26 cellular contexts compared by ENCODE assay signal in genomic region chr2:187481543-187481942, GRCh38.
"Had no signal": no experiment of that assay in that cellular context is flagged by ENCODE, and none has a peak within 500 bp of the region (broad histone marks: within the 10 kb centered on the region; RNA-seq: fewer than 3 reads in every experiment).

No MANE protein-coding gene starts in this region.

- FAIRE-seq: keratinocyte had no signal

- H3K4me1 ChIP-seq: pancreas, prostate gland, sigmoid colon, uterus had no signal

- DNase-seq: hippocampal formation; kidney glomerular epithelial cell; left colon; left lung; midbrain; mucosa of descending colon; naive thymus-derived CD4-positive, alpha-beta T cell; nucleus accumbens; pancreas; posterior cingulate gyrus; retina; right cardiac atrium; sigmoid colon; small intestine; spleen; stimulated activated CD4-positive, alpha-beta T cell treated with anti-CD3 and anti-CD28 coated beads, Interleukin-4, amount 100 ng/mL, for 24 hours; stimulated activated naive CD4-positive, alpha-beta T cell treated with Interleukin-2 at 50 U/mL for 16 hours; stimulated activated naive CD8-positive, alpha-beta T cell treated with anti-CD3 and anti-CD28 coated beads, Interleukin-15, amount 100 ng/mL, for 72 hours; substantia nigra; uterus had no signal

- H3K4me3 ChIP-seq: left lung, lung, mucosa of descending colon, pancreas, prostate gland, sigmoid colon, spleen, tibial nerve, uterus had no signal

- H3K9me3 ChIP-seq: left lung, mucosa of descending colon, pancreas, prostate gland, sigmoid colon, spleen, tibial nerve, uterus had no signal

- ATAC-seq: left colon; left lung; mucosa of descending colon; naive thymus-derived CD4-positive, alpha-beta T cell; natural killer cell treated with Interleukin-12 subunit alpha and Interleukin-12 subunit beta and Interleukin-15 and Interleukin-18, amount 100 ng/mL, for 72 hours; pancreas; right cardiac atrium; stimulated activated memory B cell treated with anti-CD40 and anti-IgM and Interleukin-4, amounts not matched to agents 10 μg/mL and 1 μg/mL and 100 μg/mL, for 72 hours; stimulated activated naive CD8-positive, alpha-beta T cell treated with anti-CD3 and anti-CD28 coated beads, Interleukin-15, amount 100 ng/mL, for 72 hours had no signal

- H3K27me3 ChIP-seq: left lung, pancreas, sigmoid colon, spleen, tibial nerve, uterus had no signal

- H3K36me3 ChIP-seq: pancreas, prostate gland, sigmoid colon, spleen, uterus had no signal

- H3K27ac ChIP-seq: left lung, pancreas, prostate gland, sigmoid colon, spleen, tibial nerve, uterus had no signal
